In the genomic region with DNA sequence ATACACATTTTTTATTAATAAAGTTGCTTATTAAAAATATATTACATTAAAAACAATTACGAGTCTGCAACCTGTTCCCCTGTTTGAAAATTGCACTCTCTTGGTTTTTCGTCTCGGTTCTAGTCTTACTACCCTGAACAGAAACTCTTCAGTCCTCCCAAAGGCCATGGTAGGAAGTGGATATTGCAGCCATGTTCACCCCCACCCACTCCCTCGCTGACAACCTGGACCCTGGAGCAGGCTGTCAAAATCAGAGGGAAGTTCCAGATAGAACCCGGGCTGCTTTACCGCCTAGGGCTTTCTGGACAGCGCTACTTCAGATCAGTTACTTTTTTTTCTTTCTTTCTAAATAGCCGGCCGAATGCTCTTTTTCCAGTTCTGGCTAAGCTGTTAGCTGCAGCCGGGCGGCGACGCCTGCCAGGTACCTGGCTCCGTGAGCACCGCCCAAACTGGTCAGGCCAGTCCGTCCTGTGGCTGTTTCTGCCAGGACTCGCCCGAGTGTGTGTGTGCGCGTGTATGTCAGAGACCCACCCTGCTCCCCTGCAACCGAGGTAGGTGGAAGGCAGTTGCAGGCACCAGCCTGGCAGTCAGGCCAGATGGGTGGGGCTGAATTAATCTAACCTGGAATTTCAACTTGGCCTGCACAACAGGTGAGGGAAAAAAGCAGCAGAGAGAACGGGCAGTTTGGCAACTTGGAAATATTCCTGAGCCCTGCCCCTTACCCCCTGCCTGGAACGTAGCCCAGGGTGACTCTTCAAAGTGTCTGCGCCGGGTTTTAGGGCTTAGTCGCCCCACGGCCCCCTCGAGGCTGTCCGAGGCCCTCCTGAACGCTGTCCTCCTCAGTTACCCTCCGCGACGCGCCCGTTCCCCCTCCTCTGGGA, we compare ENCODE assay signal across 8 cellular contexts. TPM values are rescaled to one million over a fixed set of nuclear protein-coding genes. Genes with fewer than 3 reads are reported as not detected.
DNase-seq lines count a peak whose midpoint lies in the region; ATAC-seq and TF ChIP-seq lines count a peak whose summit lies in the region.

No MANE protein-coding gene starts in this region.

- peak overlapping the region; percentile 80 for H3K4me3 Mint-ChIP-seq in activated T-cell treated with anti-CD3 and anti-CD28 coated beads, Interleukin-2, amount 50 U/mL, for 24 hours
- peak overlapping the region; percentile 74 for H3K4me3 Mint-ChIP-seq in MCF 10A (ENCODE audit: unreplicated experiment)

- peaks cover 80% of the 10 kb centered on the region for H3K4me1 Mint-ChIP-seq in activated T-cell treated with anti-CD3 and anti-CD28 coated beads, Interleukin-2, amount 50 U/mL, for 24 hours (ENCODE audit: low read depth)
- H3K4me1 Mint-ChIP-seq in MCF 10A (ENCODE audit: insufficient read depth, unreplicated experiment) = peaks cover 59% of the 10 kb centered on the region

- H3K9me3 Mint-ChIP-seq in activated T-cell treated with anti-CD3 and anti-CD28 coated beads, Interleukin-2, amount 50 U/mL, for 24 hours = no peaks in the 10 kb centered on the region
- H3K9me3 Mint-ChIP-seq in MCF 10A (ENCODE audit: unreplicated experiment) = no peaks in the 10 kb centered on the region

- H3K27ac Mint-ChIP-seq in activated T-cell treated with anti-CD3 and anti-CD28 coated beads, Interleukin-2, amount 50 U/mL, for 24 hours = peak overlapping the region; percentile 86
- H3K27ac Mint-ChIP-seq in MCF 10A (ENCODE audit: low read depth, unreplicated experiment) = peak overlapping the region; percentile 78

- H3K4me3 ChIP-seq in lower leg skin (ENCODE audit: low read depth, poor library complexity, severe bottlenecking) (peak overlapping the region; percentile 54), thyroid gland (replicated peaks in 1 of 3) (peak overlapping the region; percentile 34 to 55 (median 41))

- POLR2A ChIA-PET in MCF 10A (lab: Yijun Ruan, JAX) = interaction anchor here (0.6 to 2.6 kb wide), 11 partner anchors 10 to 407 kb away, joined by 3 to 15 read pairs (median 4); a partner anchor contains a TSS

- no peaks in the 10 kb centered on the region for H3K9me3 ChIP-seq in thyroid gland

- H3K27ac ChIP-seq in thyroid gland = peak overlapping the region; percentile 78 to 93 (median 92)

- no peaks in the 10 kb centered on the region for H3K27me3 Mint-ChIP-seq in activated T-cell treated with anti-CD3 and anti-CD28 coated beads, Interleukin-2, amount 50 U/mL, for 24 hours
- H3K27me3 Mint-ChIP-seq in MCF 10A (ENCODE audit: insufficient read depth, unreplicated experiment) = no peaks in the 10 kb centered on the region

- 20 to 23% methylated on average over 35 of the region's 35 CpGs for WGBS in lower leg skin, 2 donors
- 11 to 18% methylated on average over 33 to 35 of the region's 35 CpGs for WGBS in thyroid gland, 2 donors

- no peaks in the 10 kb centered on the region for H3K27me3 ChIP-seq in thyroid gland

- TF ChIP-seq POLR2A in lower leg skin (IDR thresholded peaks at IDR 0.05) = no peak
- TF ChIP-seq POLR2A in thyroid gland (IDR thresholded peaks at IDR 0.05) = peak in 1 of 2 donors; percentile 74

- DNase-seq in activated T-cell treated with anti-CD3 and anti-CD28 coated beads, Interleukin-2, amount 50 U/mL, for 24 hours = peak; percentile 58
- DNase-seq in activated T-cell treated with anti-CD3 and anti-CD28 coated beads, Interleukin-2, amount 50 U/mL, for 1 hour = no peak
- DNase-seq in NCI-H345 (lab: John Stamatoyannopoulos, UW) (peak; percentile 81), MCF 10A (ENCODE audit: unreplicated experiment) (peak; percentile 91), lower leg skin (ENCODE audit: low spot score in 2 of 2) (peak; percentile 87 to 95), thyroid gland (peak; percentile 99)

- BruUV-seq in MCF 10A (replicated peaks; lab: Mats Ljungman, UMichigan) = no TSS peak

- intact Hi-C loops in MCF 10A (cut with micrococcal nuclease) (loop anchor here (2.0 to 10.0 kb wide), 3 partner anchors 46 to 155 kb away; a partner anchor contains a TSS), lower leg skin (cut with DNase I; ENCODE audit: low total_unique reads) (loop anchor here (10.0 kb wide), 1 partner anchor 49 kb away; no protein-coding TSS in a partner anchor), thyroid gland (cut with DNase I) (loop anchor here (10.0 kb wide), 1 partner anchor 149 kb away; no protein-coding TSS in a partner anchor)

- H3K36me3 Mint-ChIP-seq in activated T-cell treated with anti-CD3 and anti-CD28 coated beads, Interleukin-2, amount 50 U/mL, for 24 hours (ENCODE audit: low read depth) = peaks cover 35% of the 10 kb centered on the region
- H3K36me3 Mint-ChIP-seq in MCF 10A (ENCODE audit: insufficient read depth, unreplicated experiment) = peaks cover 9% of the 10 kb centered on the region

- H3K36me3 ChIP-seq in thyroid gland = no peaks in the 10 kb centered on the region

- ATAC-seq in HG03196 (IDR thresholded peaks at IDR 0.05; ENCODE audit: unreplicated experiment) = no peak
- no peak for ATAC-seq in HG02678 (IDR thresholded peaks at IDR 0.05; ENCODE audit: unreplicated experiment)

- H3K4me1 ChIP-seq in thyroid gland = peaks cover 39 to 63% of the 10 kb centered on the region in 2 donors

- TF ChIP-seq CTCF in MCF 10A (IDR thresholded peaks at IDR 0.05; ENCODE audit: unreplicated experiment) (no peak), lower leg skin (IDR thresholded peaks at IDR 0.05) (no peak), thyroid gland (IDR thresholded peaks at IDR 0.05) (peak in 4 of 6 experiments; percentile 15 to 20 (median 16))

- CTCF ChIA-PET in MCF 10A (lab: Yijun Ruan, JAX) = no interaction called here

RNA-seq across cellular contexts. Expression of a gene that starts 1.1 kb away (rescaled TPM):
- 15.0 and 17.5 TPM in 2 replicates for total RNA-seq in MCF 10A (2022)
- 10 to 100 TPM; 52.8 to 54.8 (median 54.1) TPM for total RNA-seq in lower leg skin
- total RNA-seq in thyroid gland = 10 to 100 TPM in 1 of 4 donors, 1 to 10 TPM in 3; 6.4 to 10.8 (median 7.5) TPM

RNA-seq across cellular contexts. Expression of a gene that starts 56.9 kb away (rescaled TPM):
- total RNA-seq in MCF 10A (2022) (74.4 and 92.3 TPM in 2 replicates), lower leg skin (10 to 100 TPM; 34.4 to 73.2 (median 48.0) TPM), thyroid gland (10 to 100 TPM; 41.8 to 65.8 (median 46.9) TPM)

Comparison
In these comparisons a context has a peak if more than half of its experiments do, and no peak if none do; other contexts are left out.
1. CTCF ChIP-seq: peak in thyroid gland (4 of 6); none in MCF 10A (single experiment) and lower leg skin (0 of 3).